In the genomic region with DNA sequence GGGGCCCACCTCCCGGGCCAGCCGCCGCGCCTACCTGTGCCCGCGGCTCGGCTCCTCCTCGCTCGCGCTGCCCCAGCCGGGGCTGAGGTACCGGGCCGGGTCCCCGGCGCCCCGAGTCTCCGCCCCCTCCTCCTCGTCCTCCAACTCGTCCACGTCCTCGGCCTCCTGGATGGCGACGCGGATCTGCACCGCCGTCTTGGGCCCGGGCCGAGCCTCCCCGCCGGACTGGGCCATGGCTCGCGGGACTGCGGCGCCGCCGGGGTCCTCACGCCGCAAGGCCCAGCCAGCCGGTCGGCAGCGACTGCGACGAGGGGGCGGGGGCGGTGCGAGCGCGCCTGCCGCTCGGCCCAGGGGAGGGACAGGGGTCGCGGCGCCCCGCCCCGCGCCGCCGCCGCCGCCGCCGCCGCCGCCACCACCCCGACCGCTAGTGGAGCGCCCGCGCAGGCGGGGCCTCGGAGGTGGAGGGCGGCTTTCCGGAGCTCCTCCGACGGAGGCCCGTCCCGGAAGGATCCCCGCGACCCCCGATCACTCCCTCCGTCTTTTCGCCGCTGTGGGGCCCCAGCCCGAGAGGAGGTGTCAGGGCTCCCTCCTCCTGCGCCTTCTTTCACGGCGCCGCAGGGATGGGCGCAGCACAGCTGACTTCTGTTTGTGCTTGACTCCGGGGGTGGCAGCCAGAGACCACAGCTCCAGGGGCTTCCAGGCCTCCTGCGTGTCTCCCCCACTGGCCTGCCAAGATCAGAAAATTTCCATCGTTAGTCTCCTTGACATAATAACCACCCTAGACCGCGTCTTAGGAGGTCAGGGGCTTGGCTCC, we compare ENCODE assay signal across 8 cellular contexts. TPM values are rescaled to one million over a fixed set of nuclear protein-coding genes. Genes with fewer than 3 reads are reported as not detected.
DNase-seq lines count a peak whose midpoint lies in the region; TF ChIP-seq lines count a peak whose summit lies in the region.

Gene LARP6, minus strand, starts transcription at position 303 of the 814 bp plus-strand sequence. Its CDS starts 69 bp downstream, at position 234.

- no peaks in the 10 kb centered on the region for H3K36me3 Mint-ChIP-seq in activated CD4-positive, alpha-beta T cell treated with anti-CD3 and anti-CD28 coated beads, Interleukin-2, amount 10 ng/mL, durations not matched to agents 24 days and 14 days (ENCODE audit: low read depth)
- H3K36me3 Mint-ChIP-seq in endothelial cell (ENCODE audit: low read depth, unreplicated experiment), result no peaks in the 10 kb centered on the region

- H3K27me3 ChIP-seq in BLaER1 treated with 17β-estradiol and CSF1 and Interleukin-3, amounts not matched to agents 10 nM and 100 nM, result peaks cover 0 to 25% (median 0%) of the 10 kb centered on the region in 11 experiments; a peak in 7 of 22 replicates
- H3K27me3 ChIP-seq in mesendoderm (ENCODE audit: insufficient read depth, low read length, poor library complexity) (no peaks in the 10 kb centered on the region), stomach smooth muscle (ENCODE audit: control insufficient read depth in 1 of 2, insufficient read depth in 2 of 2, low read length in 2 of 2) (no peaks in the 10 kb centered on the region)

- peaks cover 0 to 5% (median 0%) of the 10 kb centered on the region in 11 experiments; a peak in 1 of 22 replicates for H4K20me1 ChIP-seq in BLaER1 treated with 17β-estradiol and CSF1 and Interleukin-3, amounts not matched to agents 10 nM and 100 nM

- peak within 1 kb of the TSS; percentile 42 for H2BK15ac ChIP-seq in mesendoderm (replicated peaks; ENCODE audit: low read depth)

- H3K4me3 ChIP-seq in BLaER1 treated with 17β-estradiol and CSF1 and Interleukin-3, amounts not matched to agents 10 nM and 100 nM, result peak within 1 kb of the TSS; percentile 74 to 90 (median 78)
- peak within 1 kb of the TSS; percentile 84 for H3K4me3 ChIP-seq in HFF-Myc (replicated peaks; ENCODE audit: low read depth, low read length)
- peak within 1 kb of the TSS; percentile 64 for H3K4me3 ChIP-seq in mesendoderm (ENCODE audit: low read length)
- H3K4me3 ChIP-seq in stomach smooth muscle (ENCODE audit: low read length in 2 of 2), result peak within 1 kb of the TSS; percentile 73 to 86

- H3K36me3 ChIP-seq in BLaER1 treated with 17β-estradiol and CSF1 and Interleukin-3, amounts not matched to agents 10 nM and 100 nM, result no peaks in the 10 kb centered on the region
- H3K36me3 ChIP-seq in mesendoderm (ENCODE audit: control insufficient read depth, insufficient read depth, low read length), result no peaks in the 10 kb centered on the region
- peaks cover 0 to 6% of the 10 kb centered on the region in 2 donors for H3K36me3 ChIP-seq in stomach smooth muscle (ENCODE audit: control insufficient read depth in 2 of 2, insufficient read depth in 2 of 2, low read length in 2 of 2)

- H3K56ac ChIP-seq in mesendoderm (ENCODE audit: low read length), result peak within 1 kb of the TSS; percentile 93

- TF ChIP-seq CTCF in HFF-Myc (IDR thresholded peaks at IDR 0.05; ENCODE audit: low read depth, low read length, missing control alignments) (no peak), endothelial cell (IDR thresholded peaks at IDR 0.05; ENCODE audit: unreplicated experiment) (no peak)

- H2BK120ac ChIP-seq in mesendoderm (ENCODE audit: low read depth, low read length), result no peak within 1 kb of the TSS

- H3K4me3 Mint-ChIP-seq in activated CD4-positive, alpha-beta T cell treated with anti-CD3 and anti-CD28 coated beads, Interleukin-2, amount 10 ng/mL, durations not matched to agents 24 days and 14 days, result peak within 1 kb of the TSS; percentile 75
- H3K4me3 Mint-ChIP-seq in endothelial cell (ENCODE audit: unreplicated experiment), result peak within 1 kb of the TSS; percentile 94

- DNase-seq in HFF-Myc (ENCODE audit: extremely low read depth, low read depth) (no peak), endothelial cell (ENCODE audit: low spot score) (peak; percentile 64), mesendoderm (peak; percentile 73), NCI-H2107 (lab: John Stamatoyannopoulos, UW) (no peak)
- peak; percentile 61 for DNase-seq in activated CD4-positive, alpha-beta T cell treated with anti-CD3 and anti-CD28 coated beads, Interleukin-2, amount 10 ng/mL, durations not matched to agents 24 days and 14 days
- no peak for DNase-seq in activated CD4-positive, CD25-positive, alpha-beta regulatory T cell treated with anti-CD3 and anti-CD28 coated beads, Interleukin-2, amount 50 U/mL, for 72 hours

- peak within 1 kb of the TSS; percentile 42 for H2BK5ac ChIP-seq in mesendoderm (ENCODE audit: low read length)

- WGBS in mesendoderm (ENCODE audit: extremely low coverage, insufficient coverage, low lambda C conversion rate), result no CpG with 5 or more reads among the region's 94 CpGs

- intact Hi-C loops in activated CD4-positive, alpha-beta T cell treated with anti-CD3 and anti-CD28 coated beads, Interleukin-2, amount 10 ng/mL, durations not matched to agents 24 days and 14 days (cut with micrococcal nuclease), result no loop called here

- H3K27ac ChIP-seq in BLaER1 treated with 17β-estradiol and CSF1 and Interleukin-3, amounts not matched to agents 10 nM and 100 nM, result peak within 1 kb of the TSS in 10 of 11 experiments; percentile 58 to 81 (median 70); a peak in 21 of 22 replicates
- H3K27ac ChIP-seq in mesendoderm (ENCODE audit: low read depth, low read length), result peak within 1 kb of the TSS; percentile 86
- H3K27ac ChIP-seq in stomach smooth muscle (ENCODE audit: low read length), result peak within 1 kb of the TSS; percentile 89

- H4K5ac ChIP-seq in mesendoderm (ENCODE audit: low read length), result no peak within 1 kb of the TSS

- peak within 1 kb of the TSS; percentile 30 for H4K8ac ChIP-seq in mesendoderm (ENCODE audit: low read depth, low read length)

- H3K4me2 ChIP-seq in BLaER1 treated with 17β-estradiol and CSF1 and Interleukin-3, amounts not matched to agents 10 nM and 100 nM, result peak within 1 kb of the TSS; percentile 86 to 98 (median 96)
- peak within 1 kb of the TSS; percentile 85 for H3K4me2 ChIP-seq in mesendoderm (ENCODE audit: low read length)

- H3K4me1 ChIP-seq in BLaER1 treated with 17β-estradiol and CSF1 and Interleukin-3, amounts not matched to agents 10 nM and 100 nM, result peaks cover 0 to 42% (median 31%) of the 10 kb centered on the region in 10 experiments; a peak in 18 of 20 replicates
- H3K4me1 ChIP-seq in mesendoderm (ENCODE audit: control insufficient read depth, low read depth, low read length) (no peaks in the 10 kb centered on the region), stomach smooth muscle (ENCODE audit: control insufficient read depth, insufficient read depth, low read length) (peaks cover 25% of the 10 kb centered on the region)

- no peaks in the 10 kb centered on the region for H3K9me3 Mint-ChIP-seq in activated CD4-positive, alpha-beta T cell treated with anti-CD3 and anti-CD28 coated beads, Interleukin-2, amount 10 ng/mL, durations not matched to agents 24 days and 14 days
- H3K9me3 Mint-ChIP-seq in endothelial cell (ENCODE audit: unreplicated experiment), result no peaks in the 10 kb centered on the region

- H3K9me3 ChIP-seq in BLaER1 treated with 17β-estradiol and CSF1 and Interleukin-3, amounts not matched to agents 10 nM and 100 nM (replicated peaks in 1 of 11), result no peaks in the 10 kb centered on the region
- H3K9me3 ChIP-seq in stomach smooth muscle (ENCODE audit: control insufficient read depth in 2 of 2, low read length in 2 of 2), result no peaks in the 10 kb centered on the region

- H3K79me2 ChIP-seq in mesendoderm (ENCODE audit: control insufficient read depth, insufficient read depth, low read length), result peaks cover 1% of the 10 kb centered on the region

- H3K4ac ChIP-seq in mesendoderm (ENCODE audit: low read depth, low read length), result peak within 1 kb of the TSS; percentile 39

- H3K9ac ChIP-seq in BLaER1 treated with 17β-estradiol and CSF1 and Interleukin-3, amounts not matched to agents 10 nM and 100 nM, result peak within 1 kb of the TSS; percentile 73 to 91 (median 83)
- peak within 1 kb of the TSS; percentile 84 for H3K9ac ChIP-seq in mesendoderm (ENCODE audit: low read length)
- peak within 1 kb of the TSS; percentile 79 to 91 for H3K9ac ChIP-seq in stomach smooth muscle (ENCODE audit: low read length in 2 of 2)

- no peak within 1 kb of the TSS for H3K27ac Mint-ChIP-seq in activated CD4-positive, alpha-beta T cell treated with anti-CD3 and anti-CD28 coated beads, Interleukin-2, amount 10 ng/mL, durations not matched to agents 24 days and 14 days
- peak within 1 kb of the TSS; percentile 42 for H3K27ac Mint-ChIP-seq in endothelial cell (ENCODE audit: unreplicated experiment)

- peak within 1 kb of the TSS; percentile 64 for H3K18ac ChIP-seq in mesendoderm (ENCODE audit: low read length)

- H3K27me3 Mint-ChIP-seq in activated CD4-positive, alpha-beta T cell treated with anti-CD3 and anti-CD28 coated beads, Interleukin-2, amount 10 ng/mL, durations not matched to agents 24 days and 14 days, result peaks cover 66% of the 10 kb centered on the region
- peaks cover 2% of the 10 kb centered on the region for H3K27me3 Mint-ChIP-seq in endothelial cell (ENCODE audit: unreplicated experiment)

- H3K23ac ChIP-seq in mesendoderm (ENCODE audit: low read length), result peak within 1 kb of the TSS; percentile 91

- no peak within 1 kb of the TSS for H2AK5ac ChIP-seq in mesendoderm (ENCODE audit: low read length)

- peaks cover 2% of the 10 kb centered on the region for H3K79me1 ChIP-seq in mesendoderm (ENCODE audit: low read length)

- H3K4me1 Mint-ChIP-seq in activated CD4-positive, alpha-beta T cell treated with anti-CD3 and anti-CD28 coated beads, Interleukin-2, amount 10 ng/mL, durations not matched to agents 24 days and 14 days, result peaks cover 4% of the 10 kb centered on the region
- H3K4me1 Mint-ChIP-seq in endothelial cell (ENCODE audit: unreplicated experiment), result peaks cover 8% of the 10 kb centered on the region

RNA-seq across cellular contexts. Expression of gene LARP6, which starts in this region (rescaled TPM):
- not detected in 2 replicates for total RNA-seq in activated CD4-positive, alpha-beta T cell treated with anti-CD3 and anti-CD28 coated beads, Interleukin-2, amount 10 ng/mL, durations not matched to agents 24 days and 14 days
- total RNA-seq in endothelial cell (ENCODE audit: unreplicated experiment), result 4.5 TPM
- 17.5 TPM for polyA plus RNA-seq in mesendoderm (2013, experiment 1 of 2)
- polyA plus RNA-seq in mesendoderm (2013, experiment 2 of 2), result 17.6 TPM

Comparison
In these comparisons a context has a peak if more than half of its experiments do, and no peak if none do; other contexts are left out.
1. Peak in DNase-seq in activated CD4-positive, alpha-beta T cell treated with anti-CD3 and anti-CD28 coated beads, Interleukin-2, amount 10 ng/mL, durations not matched to agents 24 days and 14 days; RNA of the gene not detected or under 1 TPM.
2. DNase-seq: peak in endothelial cell (single experiment) and mesendoderm (single experiment); none in HFF-Myc (single experiment), activated CD4-positive, CD25-positive, alpha-beta regulatory T cell treated with anti-CD3 and anti-CD28 coated beads, Interleukin-2, amount 50 U/mL, for 72 hours (single experiment) and NCI-H2107 (single experiment).
3. Peak in every context shown above with its lines, with median percentiles within 50 percentile points of each other: H3K27ac ChIP-seq, H3K4me3 ChIP-seq and H3K9ac ChIP-seq.